In the genomic region with DNA sequence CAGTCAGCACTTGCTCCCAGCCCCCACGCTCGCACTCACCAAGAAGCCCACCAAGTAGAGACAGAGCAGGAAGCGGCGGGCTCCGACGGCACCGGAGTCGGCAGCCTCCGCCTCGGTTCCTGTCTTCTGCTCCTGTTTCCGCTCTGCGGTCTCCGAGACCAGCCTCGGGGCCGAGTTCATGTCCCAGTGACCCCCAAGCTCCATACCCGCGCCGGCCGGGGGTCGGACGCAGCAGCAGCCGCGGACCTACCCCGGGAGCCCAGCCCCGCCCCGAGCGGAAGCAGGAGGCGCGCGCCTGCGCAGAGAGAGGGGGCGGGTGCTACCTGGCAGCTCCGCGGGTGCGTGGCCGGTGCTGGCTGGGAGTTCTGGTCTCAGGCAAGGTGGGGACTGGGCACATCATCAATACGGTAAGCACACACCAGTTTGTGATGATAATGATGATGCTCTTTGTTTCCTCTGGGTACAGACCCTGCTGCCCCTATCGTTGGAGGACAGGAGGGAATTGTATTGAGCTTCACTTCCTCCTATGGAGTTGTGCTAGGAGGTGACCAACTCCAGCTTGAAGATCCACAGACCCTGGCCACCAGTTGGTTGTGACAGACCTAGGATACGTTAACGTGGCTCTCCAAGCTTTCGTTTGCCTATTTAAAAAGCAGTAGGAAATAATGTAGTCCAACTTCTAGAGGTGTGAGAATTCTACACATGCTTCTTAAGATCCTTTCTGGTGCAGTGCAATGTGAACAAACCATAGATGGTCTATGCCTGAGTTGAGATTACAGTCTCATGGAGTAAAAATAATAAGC, we compare ENCODE assay signal across 1 cellular context.
TF ChIP-seq lines count a peak whose summit lies in the region.

No MANE protein-coding gene starts in this region.

TF ChIP-seq in HepG2, 621 proteins besides CTCF, POLR2A, EP300 and RAD21 (continued from another document and continues in another):
- TF ChIP-seq ZNF567 (CRISPR knock-in tag; IDR thresholded peaks at IDR 0.05; ENCODE audit: borderline replicate concordance): no peak
- peak; percentile 85 for TF ChIP-seq PHF5A (CRISPR knock-in tag; IDR thresholded peaks at IDR 0.05; ENCODE audit: low read depth, unreplicated experiment)
- 0 out of 2 replicates have a peak, but pooled peaks have one; percentile 78 for TF ChIP-seq ZFP82 (CRISPR knock-in tag; IDR thresholded peaks at IDR 0.05; ENCODE audit: borderline replicate concordance)
- TF ChIP-seq, protein P1, sequence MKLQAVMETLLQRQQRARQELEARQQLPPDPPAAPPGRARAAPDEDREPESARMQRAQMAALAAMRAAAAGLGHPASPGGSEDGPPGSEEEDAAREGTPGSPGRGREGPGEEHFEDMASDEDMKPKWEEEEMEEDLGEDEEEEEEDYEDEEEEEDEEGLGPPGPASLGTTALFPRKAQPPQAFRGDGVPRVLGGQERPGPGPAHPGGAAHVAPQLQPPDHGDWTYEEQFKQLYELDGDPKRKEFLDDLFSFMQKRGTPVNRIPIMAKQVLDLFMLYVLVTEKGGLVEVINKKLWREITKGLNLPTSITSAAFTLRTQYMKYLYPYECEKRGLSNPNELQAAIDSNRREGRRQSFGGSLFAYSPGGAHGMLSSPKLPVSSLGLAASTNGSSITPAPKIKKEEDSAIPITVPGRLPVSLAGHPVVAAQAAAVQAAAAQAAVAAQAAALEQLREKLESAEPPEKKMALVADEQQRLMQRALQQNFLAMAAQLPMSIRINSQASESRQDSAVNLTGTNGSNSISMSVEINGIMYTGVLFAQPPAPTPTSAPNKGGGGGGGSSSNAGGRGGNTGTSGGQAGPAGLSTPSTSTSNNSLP (IDR thresholded peaks at IDR 0.05; ENCODE audit: low read depth, low read length): no peak; the same call in 1 of the 2 replicates
- peak; percentile 68; the same call in 1 of the 2 replicates for TF ChIP-seq ZKSCAN8 (CRISPR knock-in tag; IDR thresholded peaks at IDR 0.05; ENCODE audit: borderline replicate concordance)
- TF ChIP-seq, protein P2, sequence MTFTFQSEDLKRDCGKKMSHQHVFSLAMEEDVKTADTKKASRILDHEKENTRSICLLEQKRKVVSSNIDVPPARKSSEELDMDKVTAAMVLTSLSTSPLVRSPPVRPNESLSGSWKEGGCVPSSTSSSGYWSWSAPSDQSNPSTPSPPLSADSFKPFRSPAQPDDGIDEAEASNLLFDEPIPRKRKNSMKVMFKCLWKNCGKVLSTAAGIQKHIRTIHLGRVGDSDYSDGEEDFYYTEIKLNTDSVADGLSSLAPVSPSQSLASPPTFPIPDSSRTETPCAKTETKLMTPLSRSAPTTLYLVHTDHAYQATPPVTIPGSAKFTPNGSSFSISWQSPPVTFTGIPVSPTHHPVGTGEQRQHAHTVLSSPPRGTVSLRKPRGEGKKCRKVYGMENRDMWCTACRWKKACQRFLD (CRISPR knock-in tag; IDR thresholded peaks at IDR 0.05; ENCODE audit: borderline replicate concordance): peak; percentile 92
- TF ChIP-seq, protein P3, sequence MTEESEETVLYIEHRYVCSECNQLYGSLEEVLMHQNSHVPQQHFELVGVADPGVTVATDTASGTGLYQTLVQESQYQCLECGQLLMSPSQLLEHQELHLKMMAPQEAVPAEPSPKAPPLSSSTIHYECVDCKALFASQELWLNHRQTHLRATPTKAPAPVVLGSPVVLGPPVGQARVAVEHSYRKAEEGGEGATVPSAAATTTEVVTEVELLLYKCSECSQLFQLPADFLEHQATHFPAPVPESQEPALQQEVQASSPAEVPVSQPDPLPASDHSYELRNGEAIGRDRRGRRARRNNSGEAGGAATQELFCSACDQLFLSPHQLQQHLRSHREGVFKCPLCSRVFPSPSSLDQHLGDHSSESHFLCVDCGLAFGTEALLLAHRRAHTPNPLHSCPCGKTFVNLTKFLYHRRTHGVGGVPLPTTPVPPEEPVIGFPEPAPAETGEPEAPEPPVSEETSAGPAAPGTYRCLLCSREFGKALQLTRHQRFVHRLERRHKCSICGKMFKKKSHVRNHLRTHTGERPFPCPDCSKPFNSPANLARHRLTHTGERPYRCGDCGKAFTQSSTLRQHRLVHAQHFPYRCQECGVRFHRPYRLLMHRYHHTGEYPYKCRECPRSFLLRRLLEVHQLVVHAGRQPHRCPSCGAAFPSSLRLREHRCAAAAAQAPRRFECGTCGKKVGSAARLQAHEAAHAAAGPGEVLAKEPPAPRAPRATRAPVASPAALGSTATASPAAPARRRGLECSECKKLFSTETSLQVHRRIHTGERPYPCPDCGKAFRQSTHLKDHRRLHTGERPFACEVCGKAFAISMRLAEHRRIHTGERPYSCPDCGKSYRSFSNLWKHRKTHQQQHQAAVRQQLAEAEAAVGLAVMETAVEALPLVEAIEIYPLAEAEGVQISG (CRISPR knock-in tag; IDR thresholded peaks at IDR 0.05): peak; percentile 65
- peak; percentile 59; the same call in 1 of the 2 replicates for TF ChIP-seq REPIN1 (CRISPR knock-in tag; IDR thresholded peaks at IDR 0.05; ENCODE audit: borderline replicate concordance, low read depth)
- TF ChIP-seq SIX4 (CRISPR knock-in tag; IDR thresholded peaks at IDR 0.05): peak; percentile 26; the same call in 1 of the 2 replicates
- TF ChIP-seq, protein P4, sequence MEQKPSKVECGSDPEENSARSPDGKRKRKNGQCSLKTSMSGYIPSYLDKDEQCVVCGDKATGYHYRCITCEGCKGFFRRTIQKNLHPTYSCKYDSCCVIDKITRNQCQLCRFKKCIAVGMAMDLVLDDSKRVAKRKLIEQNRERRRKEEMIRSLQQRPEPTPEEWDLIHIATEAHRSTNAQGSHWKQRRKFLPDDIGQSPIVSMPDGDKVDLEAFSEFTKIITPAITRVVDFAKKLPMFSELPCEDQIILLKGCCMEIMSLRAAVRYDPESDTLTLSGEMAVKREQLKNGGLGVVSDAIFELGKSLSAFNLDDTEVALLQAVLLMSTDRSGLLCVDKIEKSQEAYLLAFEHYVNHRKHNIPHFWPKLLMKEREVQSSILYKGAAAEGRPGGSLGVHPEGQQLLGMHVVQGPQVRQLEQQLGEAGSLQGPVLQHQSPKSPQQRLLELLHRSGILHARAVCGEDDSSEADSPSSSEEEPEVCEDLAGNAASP (CRISPR knock-in tag; IDR thresholded peaks at IDR 0.05; ENCODE audit: borderline replicate concordance): peak; percentile 50; the same call in 1 of the 2 replicates
- TF ChIP-seq, protein P5, sequence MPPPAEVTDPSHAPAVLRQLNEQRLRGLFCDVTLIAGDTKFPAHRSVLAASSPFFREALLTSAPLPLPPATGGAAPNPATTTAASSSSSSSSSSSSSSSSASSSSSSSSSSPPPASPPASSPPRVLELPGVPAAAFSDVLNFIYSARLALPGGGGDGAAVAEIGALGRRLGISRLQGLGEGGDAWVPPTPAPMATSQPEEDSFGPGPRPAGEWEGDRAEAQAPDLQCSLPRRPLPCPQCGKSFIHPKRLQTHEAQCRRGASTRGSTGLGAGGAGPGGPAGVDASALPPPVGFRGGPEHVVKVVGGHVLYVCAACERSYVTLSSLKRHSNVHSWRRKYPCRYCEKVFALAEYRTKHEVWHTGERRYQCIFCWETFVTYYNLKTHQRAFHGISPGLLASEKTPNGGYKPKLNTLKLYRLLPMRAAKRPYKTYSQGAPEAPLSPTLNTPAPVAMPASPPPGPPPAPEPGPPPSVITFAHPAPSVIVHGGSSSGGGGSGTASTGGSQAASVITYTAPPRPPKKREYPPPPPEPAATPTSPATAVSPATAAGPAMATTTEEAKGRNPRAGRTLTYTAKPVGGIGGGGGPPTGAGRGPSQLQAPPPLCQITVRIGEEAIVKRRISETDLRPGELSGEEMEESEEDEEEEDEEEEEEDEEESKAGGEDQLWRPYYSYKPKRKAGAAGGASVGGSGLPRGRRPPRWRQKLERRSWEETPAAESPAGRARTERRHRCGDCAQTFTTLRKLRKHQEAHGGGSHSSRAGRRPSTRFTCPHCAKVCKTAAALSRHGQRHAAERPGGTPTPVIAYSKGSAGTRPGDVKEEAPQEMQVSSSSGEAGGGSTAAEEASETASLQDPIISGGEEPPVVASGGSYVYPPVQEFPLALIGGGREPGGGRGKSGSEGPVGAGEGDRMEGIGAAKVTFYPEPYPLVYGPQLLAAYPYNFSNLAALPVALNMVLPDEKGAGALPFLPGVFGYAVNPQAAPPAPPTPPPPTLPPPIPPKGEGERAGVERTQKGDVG (CRISPR knock-in tag; IDR thresholded peaks at IDR 0.05; ENCODE audit: borderline replicate concordance): no peak
- peak; percentile 44 for TF ChIP-seq ARNT2 (CRISPR knock-in tag; IDR thresholded peaks at IDR 0.05; ENCODE audit: low read depth)
- TF ChIP-seq, protein P6, sequence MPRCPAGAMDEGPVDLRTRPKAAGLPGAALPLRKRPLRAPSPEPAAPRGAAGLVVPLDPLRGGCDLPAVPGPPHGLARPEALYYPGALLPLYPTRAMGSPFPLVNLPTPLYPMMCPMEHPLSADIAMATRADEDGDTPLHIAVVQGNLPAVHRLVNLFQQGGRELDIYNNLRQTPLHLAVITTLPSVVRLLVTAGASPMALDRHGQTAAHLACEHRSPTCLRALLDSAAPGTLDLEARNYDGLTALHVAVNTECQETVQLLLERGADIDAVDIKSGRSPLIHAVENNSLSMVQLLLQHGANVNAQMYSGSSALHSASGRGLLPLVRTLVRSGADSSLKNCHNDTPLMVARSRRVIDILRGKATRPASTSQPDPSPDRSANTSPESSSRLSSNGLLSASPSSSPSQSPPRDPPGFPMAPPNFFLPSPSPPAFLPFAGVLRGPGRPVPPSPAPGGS (CRISPR knock-in tag; IDR thresholded peaks at IDR 0.05): peak; percentile 87
- peak; percentile 82 for TF ChIP-seq GATAD1 (CRISPR knock-in tag; IDR thresholded peaks at IDR 0.05)
- peak; percentile 58 for TF ChIP-seq ZNF644 (CRISPR knock-in tag; IDR thresholded peaks at IDR 0.05; ENCODE audit: low read depth)
- 0 out of 2 replicates have a peak, but pooled peaks have one; percentile 22 for TF ChIP-seq KLF11 (CRISPR knock-in tag; IDR thresholded peaks at IDR 0.05)
- no peak for TF ChIP-seq ZFYVE20 (CRISPR knock-in tag; IDR thresholded peaks at IDR 0.05; ENCODE audit: borderline replicate concordance, low read depth)
- TF ChIP-seq, protein P7, sequence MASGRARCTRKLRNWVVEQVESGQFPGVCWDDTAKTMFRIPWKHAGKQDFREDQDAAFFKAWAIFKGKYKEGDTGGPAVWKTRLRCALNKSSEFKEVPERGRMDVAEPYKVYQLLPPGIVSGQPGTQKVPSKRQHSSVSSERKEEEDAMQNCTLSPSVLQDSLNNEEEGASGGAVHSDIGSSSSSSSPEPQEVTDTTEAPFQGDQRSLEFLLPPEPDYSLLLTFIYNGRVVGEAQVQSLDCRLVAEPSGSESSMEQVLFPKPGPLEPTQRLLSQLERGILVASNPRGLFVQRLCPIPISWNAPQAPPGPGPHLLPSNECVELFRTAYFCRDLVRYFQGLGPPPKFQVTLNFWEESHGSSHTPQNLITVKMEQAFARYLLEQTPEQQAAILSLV (CRISPR knock-in tag; IDR thresholded peaks at IDR 0.05; ENCODE audit: borderline replicate concordance): peak; percentile 41; the same call in 1 of the 2 replicates
- TF ChIP-seq, protein P8, sequence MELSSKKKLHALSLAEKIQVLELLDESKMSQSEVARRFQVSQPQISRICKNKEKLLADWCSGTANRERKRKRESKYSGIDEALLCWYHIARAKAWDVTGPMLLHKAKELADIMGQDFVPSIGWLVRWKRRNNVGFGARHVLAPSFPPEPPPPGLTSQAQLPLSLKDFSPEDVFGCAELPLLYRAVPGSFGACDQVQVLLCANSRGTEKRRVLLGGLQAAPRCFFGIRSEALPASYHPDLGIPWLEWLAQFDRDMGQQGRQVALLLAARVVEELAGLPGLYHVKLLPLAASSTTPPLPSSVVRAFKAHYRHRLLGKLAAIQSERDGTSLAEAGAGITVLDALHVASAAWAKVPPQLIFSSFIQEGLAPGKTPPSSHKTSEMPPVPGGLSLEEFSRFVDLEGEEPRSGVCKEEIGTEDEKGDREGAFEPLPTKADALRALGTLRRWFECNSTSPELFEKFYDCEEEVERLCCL (CRISPR knock-in tag; IDR thresholded peaks at IDR 0.05; ENCODE audit: borderline replicate concordance): peak; percentile 57; the same call in 1 of the 2 replicates
- peak; percentile 44 for TF ChIP-seq NFYC (CRISPR knock-in tag; IDR thresholded peaks at IDR 0.05)
- no peak for TF ChIP-seq ZSCAN30 (CRISPR knock-in tag; IDR thresholded peaks at IDR 0.05)
- no peak for TF ChIP-seq TAF15 (IDR thresholded peaks at IDR 0.05; ENCODE audit: low read depth, low read length, poor library complexity, severe bottlenecking)
- peak; percentile 98 for TF ChIP-seq ZNF619 (CRISPR knock-in tag; IDR thresholded peaks at IDR 0.05)
- TF ChIP-seq XRCC5 (optimal IDR thresholded peaks at IDR 0.05; ENCODE audit: low read length): peak; percentile 35
- peak; percentile 91 for TF ChIP-seq ZMYM4 (CRISPR knock-in tag; IDR thresholded peaks at IDR 0.05)
- peak; percentile 68 for TF ChIP-seq ZSCAN25 (CRISPR knock-in tag; IDR thresholded peaks at IDR 0.05)
- no peak for TF ChIP-seq ZNF724P (CRISPR knock-in tag; IDR thresholded peaks at IDR 0.05; ENCODE audit: borderline replicate concordance)
- no peak for TF ChIP-seq ZBTB1 (CRISPR knock-in tag; IDR thresholded peaks at IDR 0.05; ENCODE audit: borderline replicate concordance)
- peak; percentile 69; the same call in 1 of the 2 replicates for TF ChIP-seq ZNF746 (CRISPR knock-in tag; IDR thresholded peaks at IDR 0.05)
- TF ChIP-seq, protein P9, sequence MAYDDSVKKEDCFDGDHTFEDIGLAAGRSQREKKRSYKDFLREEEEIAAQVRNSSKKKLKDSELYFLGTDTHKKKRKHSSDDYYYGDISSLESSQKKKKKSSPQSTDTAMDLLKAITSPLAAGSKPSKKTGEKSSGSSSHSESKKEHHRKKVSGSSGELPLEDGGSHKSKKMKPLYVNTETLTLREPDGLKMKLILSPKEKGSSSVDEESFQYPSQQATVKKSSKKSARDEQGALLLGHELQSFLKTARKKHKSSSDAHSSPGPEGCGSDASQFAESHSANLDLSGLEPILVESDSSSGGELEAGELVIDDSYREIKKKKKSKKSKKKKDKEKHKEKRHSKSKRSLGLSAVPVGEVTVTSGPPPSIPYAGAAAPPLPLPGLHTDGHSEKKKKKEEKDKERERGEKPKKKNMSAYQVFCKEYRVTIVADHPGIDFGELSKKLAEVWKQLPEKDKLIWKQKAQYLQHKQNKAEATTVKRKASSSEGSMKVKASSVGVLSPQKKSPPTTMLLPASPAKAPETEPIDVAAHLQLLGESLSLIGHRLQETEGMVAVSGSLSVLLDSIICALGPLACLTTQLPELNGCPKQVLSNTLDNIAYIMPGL (CRISPR knock-in tag; IDR thresholded peaks at IDR 0.05; ENCODE audit: borderline replicate concordance in 1 of 2, low read depth in 1 of 2): peak; percentile 53 to 88; a peak in 2 of 4 replicates
- TF ChIP-seq, protein P10, sequence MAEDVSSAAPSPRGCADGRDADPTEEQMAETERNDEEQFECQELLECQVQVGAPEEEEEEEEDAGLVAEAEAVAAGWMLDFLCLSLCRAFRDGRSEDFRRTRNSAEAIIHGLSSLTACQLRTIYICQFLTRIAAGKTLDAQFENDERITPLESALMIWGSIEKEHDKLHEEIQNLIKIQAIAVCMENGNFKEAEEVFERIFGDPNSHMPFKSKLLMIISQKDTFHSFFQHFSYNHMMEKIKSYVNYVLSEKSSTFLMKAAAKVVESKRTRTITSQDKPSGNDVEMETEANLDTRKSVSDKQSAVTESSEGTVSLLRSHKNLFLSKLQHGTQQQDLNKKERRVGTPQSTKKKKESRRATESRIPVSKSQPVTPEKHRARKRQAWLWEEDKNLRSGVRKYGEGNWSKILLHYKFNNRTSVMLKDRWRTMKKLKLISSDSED (CRISPR knock-in tag; IDR thresholded peaks at IDR 0.05): peak; percentile 73; the same call in 1 of the 2 replicates
- TF ChIP-seq ZNF251 (CRISPR knock-in tag; IDR thresholded peaks at IDR 0.05): no peak
- peak; percentile 88 for TF ChIP-seq ETV5 (CRISPR knock-in tag; IDR thresholded peaks at IDR 0.05; ENCODE audit: borderline replicate concordance)
- TF ChIP-seq CENPX (CRISPR knock-in tag; IDR thresholded peaks at IDR 0.05): no peak
- TF ChIP-seq IRF2 (CRISPR knock-in tag; IDR thresholded peaks at IDR 0.05): peak; percentile 78
- no peak for TF ChIP-seq HNF4A (CRISPR knock-in tag; IDR thresholded peaks at IDR 0.05)
- TF ChIP-seq HMG20B (CRISPR knock-in tag; conservative IDR thresholded peaks at IDR 0.05): 0 out of 2 replicates have a peak, but pooled peaks have one; percentile 35
- TF ChIP-seq PHF8 (CRISPR knock-in tag; IDR thresholded peaks at IDR 0.05): peak; percentile 94
